ENCODE assay signal across 21 cellular contexts in the genomic region with DNA sequence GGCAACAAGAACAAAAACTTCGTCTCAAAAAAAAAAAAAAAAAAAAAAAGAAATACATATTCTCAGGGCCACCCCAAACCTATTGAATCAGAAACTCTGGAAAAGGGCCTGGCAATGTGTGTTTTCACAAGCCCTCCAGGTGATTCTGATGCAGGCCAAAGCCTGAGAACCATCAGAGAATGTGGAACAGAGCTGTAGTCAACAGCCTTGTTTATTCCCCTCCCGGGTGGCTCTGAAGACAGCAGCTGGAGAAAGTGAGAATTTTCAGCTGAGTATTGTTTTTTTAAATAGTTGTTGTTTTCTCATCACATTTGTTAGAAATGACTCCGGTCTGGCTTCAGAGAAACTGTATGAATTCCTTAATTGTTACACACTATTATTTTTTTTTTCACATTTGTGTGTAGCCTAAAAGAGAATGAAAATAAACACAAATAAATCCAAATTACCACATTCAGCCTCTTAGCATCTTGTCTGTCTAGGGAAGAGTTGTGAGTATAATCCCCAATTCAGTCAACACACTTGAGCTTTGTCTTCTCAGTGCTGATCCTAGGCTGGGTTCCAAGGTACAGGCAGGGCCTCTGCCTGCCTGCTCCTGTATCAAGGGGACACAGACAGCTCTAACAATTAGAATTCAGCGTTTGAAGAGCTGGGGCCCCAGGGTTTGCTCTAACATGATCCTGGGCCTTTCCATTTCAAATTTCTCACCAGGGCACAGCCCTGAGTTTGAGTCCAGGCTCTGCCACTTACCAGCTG. TPM values are rescaled to one million over a fixed set of nuclear protein-coding genes. Genes with fewer than 3 reads are reported as not detected.
DNase-seq lines count a peak whose midpoint lies in the region; ATAC-seq and TF ChIP-seq lines count a peak whose summit lies in the region.
"Had no signal": no experiment of that assay in that cellular context is flagged by ENCODE, and none has a peak within 500 bp of the region (broad histone marks: within the 10 kb centered on the region; RNA-seq: fewer than 3 reads in every experiment).

No MANE protein-coding gene starts in this region.

- TF ChIP-seq CTCF in osteoblast (IDR thresholded peaks at IDR 0.05; ENCODE audit: extremely low read depth, low read depth, low read length) (no peak), WERI-Rb-1 (IDR thresholded peaks at IDR 0.05; ENCODE audit: low read depth, low read length) (no peak)

- peaks cover 10% of the 10 kb centered on the region for H3K27me3 ChIP-seq in osteoblast (ENCODE audit: insufficient read depth, low read length)
- H3K27me3 ChIP-seq in WERI-Rb-1 (ENCODE audit: insufficient read depth, low read depth, severe bottlenecking): no peaks in the 10 kb centered on the region
- H3K27me3 ChIP-seq: BLaER1 had no signal

- H3K4me2 ChIP-seq in osteoblast (ENCODE audit: insufficient read depth, low read length): no peak overlapping the region
- H3K4me2 ChIP-seq: BLaER1 had no signal

- H3K27ac ChIP-seq in osteoblast (ENCODE audit: low read depth, low read length) (no peak overlapping the region), WERI-Rb-1 (no peak overlapping the region)
- H3K27ac ChIP-seq: BLaER1, prostate gland had no signal

- H3K4me1 ChIP-seq in osteoblast (ENCODE audit: insufficient read depth, low read length): no peaks in the 10 kb centered on the region
- H3K4me1 ChIP-seq: prostate gland had no signal

- H2AFZ ChIP-seq in osteoblast (ENCODE audit: low read length): no peak overlapping the region

- H3K9me3 ChIP-seq in osteoblast (ENCODE audit: low read depth, low read length) (no peaks in the 10 kb centered on the region), WERI-Rb-1 (ENCODE audit: severe bottlenecking) (no peaks in the 10 kb centered on the region)
- H3K9me3 ChIP-seq: BLaER1, prostate gland had no signal

- no peak for ATAC-seq in GM18907 (IDR thresholded peaks at IDR 0.05; ENCODE audit: unreplicated experiment)
- ATAC-seq: activated T-cell treated with anti-CD3 and anti-CD28 coated beads, Interleukin-2, amount 50 U/mL, for 72 hours; left colon; SK-N-SH treated with all-trans-retinoic acid at 6 μM for 48 hours had no signal

- H3K4me3 ChIP-seq in osteoblast (ENCODE audit: insufficient read depth, low read length) (no peak overlapping the region), WERI-Rb-1 (ENCODE audit: low read depth, low read length) (no peak overlapping the region)
- H3K4me3 ChIP-seq: BLaER1, prostate gland, skin epidermis had no signal

- H4K20me1 ChIP-seq in osteoblast (ENCODE audit: insufficient read depth, low read length): no peaks in the 10 kb centered on the region
- H4K20me1 ChIP-seq: BLaER1 had no signal

- peak; percentile 96 for DNase-seq in Ammon's horn (ENCODE audit: low spot score)
- peak; percentile 54 for DNase-seq in SK-MEL-5 (ENCODE audit: low read depth, low spot score)
- peak; percentile 32 to 92 (median 80) for DNase-seq in head of caudate nucleus
- peak; percentile 5 for DNase-seq in osteoblast (ENCODE audit: insufficient read length, low spot score, missing footprints)
- DNase-seq in WERI-Rb-1: no peak
- no peak for DNase-seq in mucosa of gallbladder (ENCODE audit: low spot score)
- DNase-seq in T-helper 2 cell: no peak
- DNase-seq: activated CD4-positive, alpha-beta T cell treated with anti-CD3 and anti-CD28 coated beads for 48 hours; activated naive CD4-positive, alpha-beta T cell treated with Interleukin-2 at 50 U/mL for 16 hours; activated T-cell treated with anti-CD3 and anti-CD28 coated beads, Interleukin-2, amount 50 U/mL, for 72 hours; amniotic stem cell; DND-41; glutamatergic neuron; H9; left colon; NCI-H146 had no signal

- in situ Hi-C loops in SK-MEL-5 (cut with HindIII; ENCODE audit: low pct_unique_long_range_greater_than_20kb, low sequenced_read_pairs): no loop called here

- H3K36me3 ChIP-seq in osteoblast (ENCODE audit: insufficient read depth, low read length) (no peaks in the 10 kb centered on the region), WERI-Rb-1 (no peaks in the 10 kb centered on the region)
- H3K36me3 ChIP-seq: BLaER1, prostate gland had no signal

- intact Hi-C loops in head of caudate nucleus (cut with DNase I): no loop called here

- H3K79me2 ChIP-seq in osteoblast (ENCODE audit: insufficient read depth, low read length): no peaks in the 10 kb centered on the region

RNA-seq across cellular contexts. Expression of a gene that starts 6.6 kb away (rescaled TPM):
- 5.9 and 8.2 TPM in 2 replicates for total RNA-seq in SK-MEL-5 (2014; rRNA removed; shearing (Covaris generic))
- polyA plus RNA-seq in SK-MEL-5 (2015; cell fraction: cytosol; rRNA removed): 3.9 and 5.4 TPM in 2 replicates
- 25.8 and 29.4 TPM in 2 replicates for polyA plus RNA-seq in SK-MEL-5 (2015; cell fraction: nucleus; rRNA removed)
- total RNA-seq in osteoblast (11.8 and 18.8 TPM in 2 replicates), mucosa of gallbladder (6.2 TPM)

RNA-seq across cellular contexts. Expression of a gene that starts 37.7 kb away (rescaled TPM):
- 327 and 348 TPM in 2 replicates for total RNA-seq in SK-MEL-5 (2014; rRNA removed; shearing (Covaris generic))
- 319 and 423 TPM in 2 replicates for polyA plus RNA-seq in SK-MEL-5 (2015; cell fraction: cytosol; rRNA removed)
- polyA plus RNA-seq in SK-MEL-5 (2015; cell fraction: nucleus; rRNA removed): 312 and 338 TPM in 2 replicates
- 89.3 and 139 TPM in 2 replicates for total RNA-seq in osteoblast
- 130 TPM for total RNA-seq in mucosa of gallbladder

Comparison
In these comparisons a context has a peak if more than half of its experiments do, and no peak if none do; other contexts are left out.
1. DNase-seq: peak in Ammon's horn (single experiment), SK-MEL-5 (single experiment), head of caudate nucleus (42 of 42) and osteoblast (single experiment); none in WERI-Rb-1 (single experiment), mucosa of gallbladder (single experiment) and T-helper 2 cell (0 of 5).